3 cellular contexts compared by ENCODE assay signal in genomic region chr2:238810321-238810720, GRCh38. TPM values are rescaled to one million over a fixed set of nuclear protein-coding genes. Genes with fewer than 3 reads are reported as not detected.
"Had no signal": no experiment of that assay in that cellular context is flagged by ENCODE, and none has a peak within 500 bp of the region (broad histone marks: within the 10 kb centered on the region; RNA-seq: fewer than 3 reads in every experiment).

No MANE protein-coding gene starts in this region.

- H3K4me3 ChIP-seq: GM12878 had no signal

- ATAC-seq: GM12878 had no signal

- DNase-seq: GDM1, GF-D8 had no signal

RNA-seq across cellular contexts. Expression of gene TWIST2, which starts 37.6 kb away (rescaled TPM):
- total RNA-seq: GM12878 had no signal
